ENCODE assay signal across 25 cellular contexts in genomic region chr6:43695967-43696291, GRCh38. TPM values are rescaled to one million over a fixed set of nuclear protein-coding genes. Genes with fewer than 3 reads are reported as not detected.
DNase-seq lines count a peak whose midpoint lies in the region; ATAC-seq and TF ChIP-seq lines count a peak whose summit lies in the region.
"Had no signal": no experiment of that assay in that cellular context is flagged by ENCODE, and none has a peak within 500 bp of the region (broad histone marks: within the 10 kb centered on the region; RNA-seq: fewer than 3 reads in every experiment).

No MANE protein-coding gene starts in this region.

- no peak overlapping the region for H3K4me3 Mint-ChIP-seq in nephron progenitor cell
- no peak overlapping the region for H3K4me3 Mint-ChIP-seq in activated CD4-positive, alpha-beta T cell treated with anti-CD3 and anti-CD28 coated beads for 36 hours
- H3K4me3 Mint-ChIP-seq: activated T-helper 17 cell treated with anti-CD3 and anti-CD28 coated beads, Interleukin-2, amount 50 U/mL, for 72 hours; naive thymus-derived CD4-positive, alpha-beta T cell; T-helper 2 cell treated with Interferon-gamma antibody and Interleukin-4, amounts not matched to agents 5 μg/mL and 100 μg/mL, for 36 hours had no signal

- no peak overlapping the region for H3K4ac ChIP-seq in trophoblast cell (ENCODE audit: low read depth, low read length)

- peaks cover 53% of the 10 kb centered on the region for H3K4me1 Mint-ChIP-seq in nephron progenitor cell
- no peaks in the 10 kb centered on the region for H3K4me1 Mint-ChIP-seq in activated CD4-positive, alpha-beta T cell treated with anti-CD3 and anti-CD28 coated beads for 36 hours
- H3K4me1 Mint-ChIP-seq: activated T-helper 17 cell treated with anti-CD3 and anti-CD28 coated beads, Interleukin-2, amount 50 U/mL, for 72 hours; naive thymus-derived CD4-positive, alpha-beta T cell had no signal

- no peak for DNase-seq in left ventricle myocardium inferior
- DNase-seq in cardiac septum (ENCODE audit: low spot score), result no peak
- DNase-seq in nephron progenitor cell, result no peak
- DNase-seq in trophoblast cell, result no peak
- no peak for DNase-seq in AG20443 (ENCODE audit: low spot score)
- no peak for DNase-seq in Karpas-422
- DNase-seq in activated CD4-positive, alpha-beta T cell treated with anti-CD3 and anti-CD28 coated beads for 36 hours, result no peak
- DNase-seq: activated CD4-positive, alpha-beta T cell treated with anti-CD3 and anti-CD28 coated beads, Interleukin-2, amount 50 U/mL, for 4 hours; activated CD8-positive, alpha-beta memory T cell treated with anti-CD3 and anti-CD28 coated beads, Interleukin-2, amount 50 U/mL, for 4 hours; BE2C; central memory CD4-positive, alpha-beta T cell; head of caudate nucleus; naive thymus-derived CD4-positive, alpha-beta T cell; NCI-H1436 treated with DMSO at 0.1 percent for 48 hours; NCI-H526 treated with DMSO at 0.1 percent for 48 hours; right cardiac atrium; stimulated activated naive CD4-positive, alpha-beta T cell treated with Interleukin-2 at 50 U/mL for 16 hours had no signal

- no CpG with 5 or more reads among the region's 4 CpGs for WGBS in trophoblast cell (ENCODE audit: extremely low coverage, insufficient coverage, insufficient read length)

- no peaks in the 10 kb centered on the region for H3K36me3 Mint-ChIP-seq in nephron progenitor cell (ENCODE audit: low read depth)
- no peaks in the 10 kb centered on the region for H3K36me3 Mint-ChIP-seq in activated CD4-positive, alpha-beta T cell treated with anti-CD3 and anti-CD28 coated beads for 36 hours (ENCODE audit: low read depth)
- H3K36me3 Mint-ChIP-seq: activated naive CD4-positive, alpha-beta T cell treated with anti-CD3 and anti-CD28 coated beads, Interleukin-2, amount 50 U/mL, for 72 hours; naive thymus-derived CD4-positive, alpha-beta T cell had no signal

- H3K9me3 ChIP-seq in left ventricle myocardium inferior (replicated peaks) (no peaks in the 10 kb centered on the region), duodenal mucosa (ENCODE audit: control insufficient read depth in 1 of 2, low read length in 2 of 2) (no peaks in the 10 kb centered on the region), trophoblast cell (ENCODE audit: insufficient read depth, low read depth, low read length) (no peaks in the 10 kb centered on the region), Karpas-422 (ENCODE audit: low read length) (no peaks in the 10 kb centered on the region)
- H3K9me3 ChIP-seq: A549, BE2C, tibial nerve had no signal

- H2AK5ac ChIP-seq in trophoblast cell (ENCODE audit: low read length), result no peak overlapping the region

- no peak overlapping the region for H2BK120ac ChIP-seq in trophoblast cell (ENCODE audit: insufficient read depth, low read length, poor library complexity)

- H3K9me2 ChIP-seq in Karpas-422 (replicated peaks; ENCODE audit: insufficient read depth, low read length), result no peaks in the 10 kb centered on the region

- H3K9me3 Mint-ChIP-seq in nephron progenitor cell, result no peaks in the 10 kb centered on the region
- no peaks in the 10 kb centered on the region for H3K9me3 Mint-ChIP-seq in activated CD4-positive, alpha-beta T cell treated with anti-CD3 and anti-CD28 coated beads for 36 hours (ENCODE audit: low read depth)
- H3K9me3 Mint-ChIP-seq: activated naive CD4-positive, alpha-beta T cell treated with anti-CD3 and anti-CD28 coated beads, Interleukin-2, amount 50 U/mL, for 72 hours; activated T-helper 17 cell treated with anti-CD3 and anti-CD28 coated beads, Interleukin-2, amount 50 U/mL, for 72 hours; T-helper 2 cell treated with Interferon-gamma antibody and Interleukin-4, amounts not matched to agents 5 μg/mL and 100 μg/mL, for 36 hours had no signal

- no peak overlapping the region for H3K23ac ChIP-seq in trophoblast cell (ENCODE audit: low read length)

- intact Hi-C loops in left ventricle myocardium inferior (cut with micrococcal nuclease) (no loop called here), cardiac septum (cut with DNase I) (no loop called here)
- intact Hi-C loops in activated CD4-positive, alpha-beta T cell treated with anti-CD3 and anti-CD28 coated beads for 36 hours (cut with DNase I, micrococcal nuclease), result no loop called here

- ATAC-seq in activated CD4-positive, alpha-beta T cell treated with anti-CD3 and anti-CD28 coated beads for 36 hours, result no peak
- ATAC-seq: A549; activated T-helper 17 cell treated with anti-CD3 and anti-CD28 coated beads, Interleukin-2, amount 50 U/mL, for 72 hours; naive thymus-derived CD4-positive, alpha-beta T cell had no signal

- H3K4me2 ChIP-seq in trophoblast cell (ENCODE audit: low read length) (no peak overlapping the region), Karpas-422 (ENCODE audit: low read depth, low read length, poor library complexity, severe bottlenecking) (no peak overlapping the region)
- H3K4me2 ChIP-seq: A549, KMS-11 had no signal

- POLR2A ChIA-PET in activated CD4-positive, alpha-beta T cell treated with anti-CD3 and anti-CD28 coated beads for 36 hours (lab: Charles Lee), result no interaction called here

- H3K27ac Mint-ChIP-seq in nephron progenitor cell, result peak overlapping the region; percentile 18
- no peak overlapping the region for H3K27ac Mint-ChIP-seq in activated CD4-positive, alpha-beta T cell treated with anti-CD3 and anti-CD28 coated beads for 36 hours
- H3K27ac Mint-ChIP-seq: activated naive CD4-positive, alpha-beta T cell treated with anti-CD3 and anti-CD28 coated beads, Interleukin-2, amount 50 U/mL, for 72 hours; activated T-helper 17 cell treated with anti-CD3 and anti-CD28 coated beads, Interleukin-2, amount 50 U/mL, for 72 hours; naive thymus-derived CD4-positive, alpha-beta T cell; T-helper 2 cell treated with Interferon-gamma antibody and Interleukin-4, amounts not matched to agents 5 μg/mL and 100 μg/mL, for 36 hours had no signal

- no peak overlapping the region for H2BK5ac ChIP-seq in trophoblast cell (ENCODE audit: low read depth, low read length, poor library complexity)

- H3K27me3 ChIP-seq in left ventricle myocardium inferior (ENCODE audit: low read depth), result no peaks in the 10 kb centered on the region
- H3K27me3 ChIP-seq in duodenal mucosa (ENCODE audit: control insufficient read depth in 1 of 2, insufficient read depth in 2 of 2, low read length in 2 of 2), result no peaks in the 10 kb centered on the region
- no peaks in the 10 kb centered on the region for H3K27me3 ChIP-seq in trophoblast cell (ENCODE audit: insufficient read depth, low read length)
- no peaks in the 10 kb centered on the region for H3K27me3 ChIP-seq in Karpas-422 (ENCODE audit: low read length)
- H3K27me3 ChIP-seq: BE2C had no signal

- peak overlapping the region; percentile 72 for H3K27ac ChIP-seq in left ventricle myocardium inferior (replicated peaks)
- peak overlapping the region; percentile 1 for H3K27ac ChIP-seq in duodenal mucosa (ENCODE audit: low read depth, low read length)
- H3K27ac ChIP-seq in trophoblast cell (ENCODE audit: low read depth, low read length), result no peak overlapping the region
- no peak overlapping the region for H3K27ac ChIP-seq in Karpas-422 (ENCODE audit: low read length)
- H3K27ac ChIP-seq: A549, KMS-11, tibial nerve, VCaP had no signal

- H3K4me3 ChIP-seq in left ventricle myocardium inferior (no peak overlapping the region), duodenal mucosa (ENCODE audit: low read depth in 1 of 2, low read length in 2 of 2) (no peak overlapping the region), trophoblast cell (ENCODE audit: low read depth, low read length) (no peak overlapping the region), Karpas-422 (ENCODE audit: low read length) (no peak overlapping the region)
- H3K4me3 ChIP-seq: A549, tibial nerve had no signal

- H2AFZ ChIP-seq in trophoblast cell (ENCODE audit: insufficient read depth, low read length, poor library complexity), result no peak overlapping the region
- no peak overlapping the region for H2AFZ ChIP-seq in Karpas-422 (ENCODE audit: low read length)

- H4K20me1 ChIP-seq in Karpas-422 (ENCODE audit: insufficient read depth, low read depth, low read length), result no peaks in the 10 kb centered on the region

- no peaks in the 10 kb centered on the region for H3K79me2 ChIP-seq in trophoblast cell (ENCODE audit: control insufficient read depth, insufficient read depth, low read length, poor library complexity)
- no peaks in the 10 kb centered on the region for H3K79me2 ChIP-seq in Karpas-422 (ENCODE audit: low read length)

- TF ChIP-seq CTCF in left ventricle myocardium inferior (IDR thresholded peaks at IDR 0.05; ENCODE audit: borderline replicate concordance) (no peak), nephron progenitor cell (IDR thresholded peaks at IDR 0.05) (no peak)

- no peak overlapping the region for H3K18ac ChIP-seq in trophoblast cell (ENCODE audit: low read length)

- no peak overlapping the region for H2BK12ac ChIP-seq in trophoblast cell (ENCODE audit: low read length)

- no peak overlapping the region for H4K8ac ChIP-seq in trophoblast cell (ENCODE audit: low read depth, low read length)

- H3K14ac ChIP-seq in trophoblast cell (ENCODE audit: low read length), result no peak overlapping the region

- H3K27me3 Mint-ChIP-seq in nephron progenitor cell (ENCODE audit: low read depth, poor library complexity), result peaks cover 20% of the 10 kb centered on the region
- H3K27me3 Mint-ChIP-seq in activated CD4-positive, alpha-beta T cell treated with anti-CD3 and anti-CD28 coated beads for 36 hours, result peaks cover 8% of the 10 kb centered on the region

- H4K91ac ChIP-seq in trophoblast cell (ENCODE audit: low read depth, low read length), result no peak overlapping the region

- H4K12ac ChIP-seq in trophoblast cell (ENCODE audit: low read depth, low read length), result no peak overlapping the region

- H3K79me1 ChIP-seq in trophoblast cell (ENCODE audit: low read length), result no peaks in the 10 kb centered on the region

- peak overlapping the region in 1 of 2 donors; percentile 41 for H3K9ac ChIP-seq in duodenal mucosa (ENCODE audit: low read depth in 1 of 2, low read length in 2 of 2)
- no peak overlapping the region for H3K9ac ChIP-seq in trophoblast cell (ENCODE audit: low read length)
- H3K9ac ChIP-seq in Karpas-422 (ENCODE audit: low read length), result no peak overlapping the region
- H3K9ac ChIP-seq: KMS-11 had no signal

- CTCF ChIA-PET in activated CD4-positive, alpha-beta T cell treated with anti-CD3 and anti-CD28 coated beads for 36 hours (lab: Charles Lee), result interaction anchor here (0.6 to 1.2 kb wide), 5 partner anchors 9 to 1962 kb away, joined by 3 to 4 read pairs (median 3); no protein-coding TSS in a partner anchor

- H3K4me1 ChIP-seq in left ventricle myocardium inferior (peaks cover 45% of the 10 kb centered on the region), duodenal mucosa (ENCODE audit: control insufficient read depth in 1 of 2, insufficient read depth in 2 of 2, low read length in 2 of 2) (peaks cover 35 to 44% of the 10 kb centered on the region in 2 donors), trophoblast cell (ENCODE audit: control insufficient read depth in 1 of 2, insufficient read depth in 2 of 2, low read length in 2 of 2) (peaks cover 0 to 5% of the 10 kb centered on the region in 2 experiments), Karpas-422 (ENCODE audit: low read length) (no peaks in the 10 kb centered on the region)

- H3K36me3 ChIP-seq in left ventricle myocardium inferior (no peaks in the 10 kb centered on the region), duodenal mucosa (ENCODE audit: control insufficient read depth in 1 of 2, insufficient read depth in 2 of 2, low read length in 2 of 2) (no peaks in the 10 kb centered on the region), trophoblast cell (ENCODE audit: control insufficient read depth in 1 of 2, insufficient read depth in 2 of 2, low read length in 2 of 2) (no peaks in the 10 kb centered on the region), Karpas-422 (ENCODE audit: insufficient read depth, low read length) (no peaks in the 10 kb centered on the region)
- H3K36me3 ChIP-seq: BE2C, tibial nerve had no signal

RNA-seq across cellular contexts. Expression of gene MRPS18A, which starts 8.3 kb away (rescaled TPM):
- total RNA-seq in left ventricle myocardium inferior, result 41.8 TPM
- 38.4 TPM for total RNA-seq in cardiac septum
- 40.8 and 44.2 TPM in 2 replicates for polyA plus RNA-seq in trophoblast cell (2013)
- 53.2 and 82.4 TPM in 2 replicates for total RNA-seq in Karpas-422 (2014; rRNA removed; shearing (Covaris generic); ENCODE audit: low replicate concordance)
- 10 to 100 TPM; 54.0 to 68.7 TPM for total RNA-seq in activated CD4-positive, alpha-beta T cell treated with anti-CD3 and anti-CD28 coated beads for 36 hours

RNA-seq across cellular contexts. Expression of gene RSPH9, which starts 51.1 kb away (rescaled TPM):
- total RNA-seq in left ventricle myocardium inferior, result 0.08 TPM
- total RNA-seq in cardiac septum, result 0.24 TPM
- polyA plus RNA-seq in trophoblast cell (2013), result 0.19 and 0.23 TPM in 2 replicates
- total RNA-seq in Karpas-422 (2014; rRNA removed; shearing (Covaris generic); ENCODE audit: low replicate concordance), result not detected in 2 replicates
- total RNA-seq in activated CD4-positive, alpha-beta T cell treated with anti-CD3 and anti-CD28 coated beads for 36 hours, result not detected
- total RNA-seq: naive thymus-derived CD4-positive, alpha-beta T cell had no signal

Comparison
In these comparisons a context has a peak if more than half of its experiments do, and no peak if none do; other contexts are left out.
1. H3K27ac ChIP-seq: peak in left ventricle myocardium inferior (single experiment) and duodenal mucosa (single experiment); none in trophoblast cell (single experiment) and Karpas-422 (single experiment).